In the genomic region with DNA sequence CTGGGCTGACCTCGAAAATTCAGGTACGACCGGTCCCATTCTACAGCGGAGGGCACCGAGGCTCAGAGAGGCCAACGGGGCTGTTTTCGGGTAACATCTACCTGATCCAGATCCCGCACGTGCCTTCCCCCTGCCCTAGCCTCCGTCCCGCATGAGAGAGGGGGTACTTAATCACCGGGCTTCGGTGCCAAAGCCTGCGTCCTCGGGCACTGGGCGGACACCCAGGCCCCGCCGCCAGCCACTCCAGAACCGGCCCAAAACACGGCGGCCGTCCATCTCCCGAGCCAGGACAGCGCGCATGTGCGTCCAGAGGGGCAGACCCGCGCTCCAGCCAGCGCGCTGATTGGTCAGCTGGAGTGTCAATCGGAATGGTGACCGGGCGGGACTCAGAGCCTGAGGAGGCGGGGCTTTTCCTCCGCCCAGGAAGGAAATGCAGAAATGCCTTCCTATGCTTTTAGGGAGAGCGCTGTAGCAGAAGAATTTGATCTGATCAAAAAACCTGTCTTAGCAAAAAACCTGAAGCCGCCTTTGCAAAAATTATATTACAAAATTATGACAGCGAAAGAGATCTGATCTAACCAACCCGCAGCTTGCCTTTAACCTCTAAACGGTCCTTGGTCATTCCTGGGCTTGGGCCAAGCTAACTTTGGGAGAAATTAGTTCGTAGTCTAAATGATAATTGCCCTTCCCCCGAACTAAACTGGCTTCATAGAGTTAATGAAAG, we compare ENCODE assay signal across 8 cellular contexts. TPM values are rescaled to one million over a fixed set of nuclear protein-coding genes. Genes with fewer than 3 reads are reported as not detected.
DNase-seq lines count a peak whose midpoint lies in the region; ATAC-seq, FAIRE-seq and TF ChIP-seq lines count a peak whose summit lies in the region.

A gene with protein sequence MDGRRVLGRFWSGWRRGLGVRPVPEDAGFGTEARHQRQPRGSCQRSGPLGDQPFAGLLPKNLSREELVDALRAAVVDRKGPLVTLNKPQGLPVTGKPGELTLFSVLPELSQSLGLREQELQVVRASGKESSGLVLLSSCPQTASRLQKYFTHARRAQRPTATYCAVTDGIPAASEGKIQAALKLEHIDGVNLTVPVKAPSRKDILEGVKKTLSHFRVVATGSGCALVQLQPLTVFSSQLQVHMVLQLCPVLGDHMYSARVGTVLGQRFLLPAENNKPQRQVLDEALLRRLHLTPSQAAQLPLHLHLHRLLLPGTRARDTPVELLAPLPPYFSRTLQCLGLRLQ (minus strand): TSS at position 294 of the 724 bp plus-strand sequence. CDS start 18 bp downstream, at position 276.

- peak; percentile 96 for ATAC-seq in HG03196 (IDR thresholded peaks at IDR 0.05; ENCODE audit: unreplicated experiment)

- H3K9ac ChIP-seq in kidney (ENCODE audit: low read length in 2 of 2): peak within 1 kb of the TSS; percentile 75 to 86

- in situ Hi-C loops in GM18951 (cut with MboI; ENCODE audit: low sequenced_read_pairs, unreplicated experiment): no loop called here

- H3K9me3 ChIP-seq in kidney (ENCODE audit: control insufficient read depth in 1 of 2, low read length in 2 of 2): no peaks in the 10 kb centered on the region

- intact Hi-C loops in kidney (cut with DNase I): no loop called here

- peaks cover 3 to 18% of the 10 kb centered on the region in 2 donors for H3K36me3 ChIP-seq in kidney (ENCODE audit: control insufficient read depth in 1 of 2, insufficient read depth in 2 of 2, low read length in 2 of 2)

- H3K27ac ChIP-seq in kidney (ENCODE audit: low read depth in 2 of 2, low read length in 2 of 2): peak within 1 kb of the TSS; percentile 61 to 72

- FAIRE-seq in kidney (lab: Jason Lieb, UNC): peak; percentile 45

- DNase-seq in AG08396 (ENCODE audit: low spot score) (peak; percentile 100), NCI-H510A (lab: John Stamatoyannopoulos, UW) (peak; percentile 35), cerebellum (ENCODE audit: low spot score) (peak; percentile 100), kidney (peak; percentile 99)
- DNase-seq in activated CD4-positive, alpha-beta T cell treated with anti-CD3 and anti-CD28 coated beads for 1 hour: peak; percentile 93
- DNase-seq in stimulated activated CD4-positive, alpha-beta T cell treated with anti-CD3 and anti-CD28 coated beads, Interleukin-15, amount 100 ng/mL, for 24 hours: peak; percentile 96

- no peak for TF ChIP-seq CTCF in kidney (IDR thresholded peaks at IDR 0.05; ENCODE audit: borderline replicate concordance, extremely low read depth, insufficient read depth)

- peaks cover 0 to 5% of the 10 kb centered on the region in 2 donors for H3K4me1 ChIP-seq in kidney (ENCODE audit: control insufficient read depth in 1 of 2, insufficient read depth in 1 of 2, low read depth in 1 of 2, low read length in 2 of 2)

- peak within 1 kb of the TSS; percentile 84 to 94 for H3K4me3 ChIP-seq in kidney (ENCODE audit: low read length in 2 of 2)

- TF ChIP-seq POLR2A in GM18951 (IDR thresholded peaks at IDR 0.05; ENCODE audit: extremely low read depth, insufficient read depth, insufficient read length): peak; percentile 88

RNA-seq across cellular contexts. Expression of the gene that starts here (rescaled TPM):
- 23.6 TPM for total RNA-seq in cerebellum
- 29.1 TPM for total RNA-seq in kidney
- polyA plus RNA-seq in kidney (ENCODE audit: insufficient read depth, low read depth, low replicate concordance): 53.2 TPM

Comparison
In these comparisons a context has a peak if more than half of its experiments do, and no peak if none do; other contexts are left out.
1. Peak in every context shown above with its lines: DNase-seq, ATAC-seq, H3K4me3 ChIP-seq and H3K27ac ChIP-seq.
2. DNase-seq: peak in every context shown above with its lines; median percentile 100 in AG08396; 100 in cerebellum; 99 in kidney; 96 in stimulated activated CD4-positive, alpha-beta T cell treated with anti-CD3 and anti-CD28 coated beads, Interleukin-15, amount 100 ng/mL, for 24 hours; 93 in activated CD4-positive, alpha-beta T cell treated with anti-CD3 and anti-CD28 coated beads for 1 hour; 35 in NCI-H510A.